In the genomic region with DNA sequence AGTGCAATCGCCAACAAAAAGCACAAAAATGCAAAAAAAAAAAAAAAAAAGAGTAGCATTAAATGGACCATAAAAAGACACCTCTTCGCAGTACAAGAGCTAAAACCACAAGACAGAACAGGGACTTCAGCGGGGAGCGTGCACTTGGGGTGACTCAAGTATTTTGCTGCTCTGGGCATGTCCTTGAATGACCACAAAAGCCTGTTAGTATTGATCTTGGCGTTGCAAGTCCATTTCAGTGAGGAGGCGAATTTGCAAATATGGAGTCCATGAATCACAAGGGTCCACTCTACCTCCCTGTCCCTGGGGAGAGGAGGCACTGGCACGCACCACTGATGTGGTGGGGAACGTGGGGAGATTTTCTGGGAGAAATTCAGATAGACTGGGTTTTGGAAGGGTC, we compare ENCODE assay signal across 13 cellular contexts.
DNase-seq lines count a peak whose midpoint lies in the region; ATAC-seq and TF ChIP-seq lines count a peak whose summit lies in the region.
"Had no signal": no experiment of that assay in that cellular context is flagged by ENCODE, and none has a peak within 500 bp of the region (broad histone marks: within the 10 kb centered on the region; RNA-seq: fewer than 3 reads in every experiment).

No MANE protein-coding gene starts in this region.

- intact Hi-C loops in PC-9 (cut with micrococcal nuclease; ENCODE audit: unreplicated experiment) (loop anchor here (10.0 kb wide), 1 partner anchor 233 kb away; the partner anchor contains the start of gene CFAP20), gastrocnemius medialis (cut with DNase I; ENCODE audit: low total_unique reads) (loop anchor here (10.0 kb wide), 1 partner anchor 233 kb away; the partner anchor contains the start of gene CFAP20)

- H3K4me1 ChIP-seq in PC-9 (replicated peaks; ENCODE audit: insufficient read depth) (peaks cover 51% of the 10 kb centered on the region), gastrocnemius medialis (no peaks in the 10 kb centered on the region)

- BruUV-seq in PC-9 (replicated peaks; lab: Mats Ljungman, UMichigan) = no TSS peak

- H3K79me2 ChIP-seq in PC-9 (ENCODE audit: low read depth) = no peaks in the 10 kb centered on the region

- peaks cover 34% of the 10 kb centered on the region for H3F3A ChIP-seq in PC-9 (ENCODE audit: insufficient read depth, low read depth)

- no peaks in the 10 kb centered on the region for H3K27me3 ChIP-seq in PC-9 (ENCODE audit: insufficient read depth, low read depth)
- H3K27me3 ChIP-seq in gastrocnemius medialis = peaks cover 0 to 1% (median 0%) of the 10 kb centered on the region in 3 donors
- H3K27me3 ChIP-seq: pancreas had no signal

- no peak for TF ChIP-seq POLR2A in gastrocnemius medialis (IDR thresholded peaks at IDR 0.05)

- POLR2A ChIA-PET in PC-9 (lab: Charles Lee; ENCODE audit: unreplicated experiment) = no interaction called here

- H3K9me3 ChIP-seq in PC-9 (ENCODE audit: insufficient read depth, low read depth) (peaks cover 8% of the 10 kb centered on the region; the same call in 1 of the 2 replicates), gastrocnemius medialis (no peaks in the 10 kb centered on the region)
- H3K9me3 ChIP-seq: pancreas had no signal

- H4K20me1 ChIP-seq in PC-9 (ENCODE audit: insufficient read depth) = no peaks in the 10 kb centered on the region

- no peak overlapping the region for H2AFZ ChIP-seq in PC-9

- in situ Hi-C loops in gastrocnemius medialis (cut with MboI; ENCODE audit: low sequenced_read_pairs in 4 of 4) = loop anchor here in 2 of 4 donors (10.0 kb wide), 2 partner anchors 113 to 123 kb away; partner anchors contain the start of genes USB1 (in 1 of the 2) and ZNF319 (in 1 of the 2)

- no peak for ATAC-seq in gastrocnemius medialis

- H3K9me2 ChIP-seq in PC-9 (ENCODE audit: insufficient read depth) = no peaks in the 10 kb centered on the region

- peak; percentile 93 for DNase-seq in EH (ENCODE audit: low read depth)
- peak; percentile 92 for DNase-seq in RPMI7951 (ENCODE audit: low read depth)
- DNase-seq in fibroblast of gingiva (ENCODE audit: low read depth) = peak; percentile 83
- peak; percentile 29 for DNase-seq in retina
- no peak for DNase-seq in PC-9
- DNase-seq in gastrocnemius medialis = no peak
- no peak for DNase-seq in activated CD4-positive, alpha-beta T cell treated with anti-CD3 and anti-CD28 coated beads for 4 hours
- no peak for DNase-seq in OCI-M2 (lab: John Stamatoyannopoulos, UW; ENCODE audit: unreplicated experiment)
- DNase-seq: glutamatergic neuron; NCI-H1105; stimulated activated CD4-positive, alpha-beta T cell treated with anti-CD3 and anti-CD28 coated beads, Interleukin-2, amount 100 ng/mL, for 48 hours had no signal

- no peak overlapping the region for H3K4me2 ChIP-seq in PC-9

- TF ChIP-seq CTCF in PC-9 (conservative IDR thresholded peaks at IDR 0.05) (no peak), gastrocnemius medialis (IDR thresholded peaks at IDR 0.05 in 4 of 5, conservative IDR thresholded peaks at IDR 0.05 in 1 of 5) (no peak)

- H3K4me3 ChIP-seq in PC-9 (no peak overlapping the region), gastrocnemius medialis (no peak overlapping the region)
- H3K4me3 ChIP-seq: pancreas had no signal

- H3K36me3 ChIP-seq in PC-9 (ENCODE audit: low read depth) (no peaks in the 10 kb centered on the region), gastrocnemius medialis (no peaks in the 10 kb centered on the region)
- H3K36me3 ChIP-seq: pancreas had no signal

- CTCF ChIA-PET in PC-9 (lab: Charles Lee) = no interaction called here

- H3K27ac ChIP-seq in PC-9 (no peak overlapping the region), gastrocnemius medialis (no peak overlapping the region)
- H3K27ac ChIP-seq: HL-60 had no signal

Comparison
In these comparisons a context has a peak if more than half of its experiments do, and no peak if none do; other contexts are left out.
1. DNase-seq: peak in EH (single experiment), RPMI7951 (single experiment), fibroblast of gingiva (single experiment) and retina (single experiment); none in PC-9 (0 of 2), gastrocnemius medialis (0 of 2), activated CD4-positive, alpha-beta T cell treated with anti-CD3 and anti-CD28 coated beads for 4 hours (0 of 2) and OCI-M2 (single experiment).